17 cellular contexts compared by ENCODE assay signal in the genomic region with DNA sequence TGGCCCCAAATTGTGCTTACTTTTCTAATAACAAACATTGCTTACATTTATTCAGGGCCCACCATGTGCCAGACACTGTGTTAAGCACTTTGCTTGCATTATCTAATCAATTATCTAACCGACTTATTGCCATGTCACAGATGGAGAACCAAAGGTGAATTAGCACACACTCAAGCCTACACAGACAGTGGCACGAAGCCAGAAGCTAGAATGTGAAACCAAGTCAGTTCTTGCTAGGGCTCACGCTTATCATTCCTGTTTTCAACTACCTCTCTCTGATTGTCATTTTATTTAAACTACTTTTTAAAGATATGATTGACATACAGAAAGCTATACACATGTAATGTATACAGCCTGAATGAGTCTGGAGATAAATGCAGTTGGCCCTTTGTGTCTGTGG.
"Had no signal": no experiment of that assay in that cellular context is flagged by ENCODE, and none has a peak within 500 bp of the region (broad histone marks: within the 10 kb centered on the region; RNA-seq: fewer than 3 reads in every experiment).

No MANE protein-coding gene starts in this region.

- ATAC-seq: effector memory CD8-positive, alpha-beta T cell; stimulated activated naive B cell treated with anti-CD40 and anti-IgM and Interleukin-4, amounts not matched to agents 10 μg/mL and 1 μg/mL and 100 μg/mL, for 72 hours had no signal

- H3K9me3 ChIP-seq: left ventricle myocardium inferior had no signal

- H3K36me3 ChIP-seq: left ventricle myocardium inferior had no signal

- H3K27ac ChIP-seq: left ventricle myocardium inferior had no signal

- FAIRE-seq: kidney had no signal

- H3K4me3 ChIP-seq: left ventricle myocardium inferior had no signal

- DNase-seq: activated CD4-positive, CD25-positive, alpha-beta regulatory T cell treated with anti-CD3 and anti-CD28 coated beads, Interleukin-2, amount 50 U/mL, for 72 hours; activated naive CD4-positive, alpha-beta T cell; activated T-cell treated with anti-CD3 and anti-CD28 coated beads for 4 hours; anterior cingulate cortex; dermis blood vessel endothelial cell; effector memory CD8-positive, alpha-beta T cell; erythroblast; kidney; left ventricle myocardium inferior; nucleus accumbens; posterior cingulate gyrus; retina; stimulated activated CD4-positive, alpha-beta T cell treated with anti-CD3 and anti-CD28 coated beads, Interleukin-15, amount 100 ng/mL, for 24 hours; stimulated activated CD4-positive, alpha-beta T cell treated with anti-CD3 and anti-CD28 coated beads, Interleukin-4, amount 100 ng/mL, for 1 hour; stimulated activated naive B cell treated with anti-CD40 and anti-IgM and Interleukin-4, amounts not matched to agents 10 μg/mL and 1 μg/mL and 100 μg/mL, for 72 hours; substantia nigra; T1000 had no signal
